Comparison of ENCODE assay signal across 1 cellular context in the genomic region with DNA sequence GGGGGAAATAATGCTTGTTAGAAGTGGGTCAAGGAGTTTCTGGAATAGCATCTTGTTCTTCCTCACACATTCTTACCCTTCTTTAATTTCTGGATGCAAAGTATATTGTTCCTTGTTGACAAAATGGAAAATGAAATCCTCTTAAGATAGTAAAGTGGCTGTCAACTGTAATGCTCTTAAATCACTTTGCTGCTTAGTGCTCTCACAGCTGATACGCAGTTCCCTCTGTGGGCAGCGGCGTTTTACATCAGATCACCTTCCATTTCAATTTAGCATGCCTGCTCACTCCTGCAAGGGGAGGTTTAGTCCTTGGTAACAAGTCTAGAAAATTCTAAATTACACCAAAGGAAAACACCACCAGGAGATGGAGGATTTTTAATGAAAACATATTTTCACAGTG.
TF ChIP-seq lines count a peak whose summit lies in the region.

No MANE protein-coding gene starts in this region.

TF ChIP-seq in SK-N-SH, 30 proteins besides CTCF, POLR2A, EP300 and RAD21 (continued from another document):
- TF ChIP-seq, protein P1, sequence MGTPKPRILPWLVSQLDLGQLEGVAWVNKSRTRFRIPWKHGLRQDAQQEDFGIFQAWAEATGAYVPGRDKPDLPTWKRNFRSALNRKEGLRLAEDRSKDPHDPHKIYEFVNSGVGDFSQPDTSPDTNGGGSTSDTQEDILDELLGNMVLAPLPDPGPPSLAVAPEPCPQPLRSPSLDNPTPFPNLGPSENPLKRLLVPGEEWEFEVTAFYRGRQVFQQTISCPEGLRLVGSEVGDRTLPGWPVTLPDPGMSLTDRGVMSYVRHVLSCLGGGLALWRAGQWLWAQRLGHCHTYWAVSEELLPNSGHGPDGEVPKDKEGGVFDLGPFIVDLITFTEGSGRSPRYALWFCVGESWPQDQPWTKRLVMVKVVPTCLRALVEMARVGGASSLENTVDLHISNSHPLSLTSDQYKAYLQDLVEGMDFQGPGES (IDR thresholded peaks at IDR 0.05; ENCODE audit: low read depth, low read length) = no peak
- TF ChIP-seq TAF1 (IDR thresholded peaks at IDR 0.05; ENCODE audit: borderline replicate concordance, low read depth, low read length) = no peak
- no peak for TF ChIP-seq MEF2A (IDR thresholded peaks at IDR 0.05; ENCODE audit: borderline replicate concordance, low read depth)
- no peak for TF ChIP-seq GATA2 (CRISPR knock-in tag; IDR thresholded peaks at IDR 0.05)
- no peak for TF ChIP-seq POLR2AphosphoS5 (IDR thresholded peaks at IDR 0.05; ENCODE audit: low read depth, low read length)
- TF ChIP-seq TEAD4 (IDR thresholded peaks at IDR 0.05; ENCODE audit: borderline replicate concordance, insufficient read depth) = no peak
- TF ChIP-seq GABPA (IDR thresholded peaks at IDR 0.05; ENCODE audit: low read depth) = no peak
